ENCODE assay signal across 21 cellular contexts in the genomic region with DNA sequence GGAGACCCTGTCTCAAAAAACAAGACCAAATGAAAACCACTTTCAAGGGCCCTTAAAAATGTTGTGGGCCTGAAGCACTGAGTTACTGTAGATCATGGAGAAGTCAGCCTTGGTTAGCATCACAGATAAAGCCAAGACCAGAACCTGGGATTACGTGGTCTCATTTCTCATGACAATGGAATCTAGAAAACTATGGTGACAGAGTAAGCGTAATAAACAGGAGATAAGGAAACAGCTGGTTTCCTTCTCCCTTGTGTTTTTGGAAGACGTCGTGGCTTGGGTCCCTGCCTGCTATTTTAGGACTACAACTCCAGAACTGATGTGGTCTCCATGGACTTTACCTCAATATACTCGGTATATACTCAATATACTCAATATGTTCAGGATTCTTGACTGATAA.
A peak's percentile ranks its signal among the peaks of the same experiment; 100 is the strongest.
DNase-seq lines count a peak whose midpoint lies in the region; ATAC-seq and TF ChIP-seq lines count a peak whose summit lies in the region.
"Had no signal": no experiment of that assay in that cellular context is flagged by ENCODE, and none has a peak within 500 bp of the region (broad histone marks: within the 10 kb centered on the region; RNA-seq: fewer than 3 reads in every experiment).

No MANE protein-coding gene starts in this region.

- H4K20me1 ChIP-seq in osteoblast (ENCODE audit: insufficient read depth, low read length) (no peaks in the 10 kb centered on the region), GM23338 (replicated peaks; ENCODE audit: insufficient read depth) (no peaks in the 10 kb centered on the region)

- H3K27ac Mint-ChIP-seq in GM23338 (no peak overlapping the region), natural killer cell (no peak overlapping the region)
- H3K27ac Mint-ChIP-seq: activated B cell treated with CpG ODN at 0.5 μM for 24 hours, T-cell had no signal

- H3K9me2 ChIP-seq in GM23338 (ENCODE audit: insufficient read depth): no peaks in the 10 kb centered on the region

- H3K9me3 Mint-ChIP-seq in GM23338 (no peaks in the 10 kb centered on the region), natural killer cell (no peaks in the 10 kb centered on the region)
- H3K9me3 Mint-ChIP-seq: activated B cell treated with CpG ODN at 0.5 μM for 24 hours, T-cell had no signal

- no peaks in the 10 kb centered on the region for H3K9me3 ChIP-seq in osteoblast (ENCODE audit: low read depth, low read length)
- H3K9me3 ChIP-seq: ascending aorta, spleen had no signal

- H3K4me2 ChIP-seq in osteoblast (ENCODE audit: insufficient read depth, low read length) (no peak overlapping the region), GM23338 (no peak overlapping the region)
- H3K4me2 ChIP-seq: PC-9 had no signal

- H3K79me2 ChIP-seq in osteoblast (ENCODE audit: insufficient read depth, low read length): no peaks in the 10 kb centered on the region
- no peaks in the 10 kb centered on the region for H3K79me2 ChIP-seq in GM23338 (replicated peaks; ENCODE audit: insufficient read depth)

- H3K4me3 Mint-ChIP-seq in GM23338: no peak overlapping the region
- no peak overlapping the region for H3K4me3 Mint-ChIP-seq in natural killer cell
- H3K4me3 Mint-ChIP-seq: activated B cell treated with CpG ODN at 0.5 μM for 24 hours, T-cell had no signal

- H3K27me3 Mint-ChIP-seq in GM23338 (ENCODE audit: insufficient read depth, low read depth, poor library complexity) (no peaks in the 10 kb centered on the region), natural killer cell (ENCODE audit: low read depth in 2 of 2) (peaks cover 10 to 12% of the 10 kb centered on the region in 2 donors)
- H3K27me3 Mint-ChIP-seq: activated B cell treated with CpG ODN at 0.5 μM for 24 hours, T-cell had no signal

- TF ChIP-seq CTCF in fibroblast of the aortic adventitia (IDR thresholded peaks at IDR 0.05; ENCODE audit: insufficient read depth, low read length) (no peak), osteoblast (IDR thresholded peaks at IDR 0.05; ENCODE audit: extremely low read depth, low read depth, low read length) (no peak), GM23338 (conservative IDR thresholded peaks at IDR 0.05; ENCODE audit: low read depth in 2 of 2) (no peak), natural killer cell (IDR thresholded peaks at IDR 0.05) (no peak)

- DNase-seq in ELF-1 (ENCODE audit: low read depth, low spot score): peak; percentile 10
- DNase-seq in RPMI7951 (ENCODE audit: low read depth): peak; percentile 59
- peak; percentile 96 for DNase-seq in fibroblast of the aortic adventitia (ENCODE audit: low read depth)
- no peak for DNase-seq in osteoblast (ENCODE audit: insufficient read length, low spot score, missing footprints)
- no peak for DNase-seq in GM23338 (ENCODE audit: low spot score)
- no peak for DNase-seq in GF-D8 (lab: John Stamatoyannopoulos, UW)
- DNase-seq in natural killer cell: no peak
- no peak for DNase-seq in NCI-H748 treated with DMSO at 0.1 percent for 48 hours (lab: John Stamatoyannopoulos, UW)
- DNase-seq: activated B cell treated with CpG ODN at 0.5 μM for 24 hours; activated gamma-delta T cell; DMS53; effector CD4-positive, alpha-beta T cell; NCI-H510A treated with DMSO at 0.1 percent for 48 hours; occipital lobe; PC-9; spleen; stimulated activated naive CD4-positive, alpha-beta T cell treated with Interleukin-2 at 50 U/mL for 16 hours; T-cell had no signal

- H3K4me1 ChIP-seq in osteoblast (ENCODE audit: insufficient read depth, low read length) (peaks cover 8% of the 10 kb centered on the region), GM23338 (ENCODE audit: insufficient read depth) (no peaks in the 10 kb centered on the region)
- H3K4me1 ChIP-seq: ascending aorta had no signal

- peaks cover 11% of the 10 kb centered on the region for H3K27me3 ChIP-seq in osteoblast (ENCODE audit: insufficient read depth, low read length)
- H3K27me3 ChIP-seq in GM23338 (ENCODE audit: insufficient read depth): no peaks in the 10 kb centered on the region
- H3K27me3 ChIP-seq: ascending aorta, spleen had no signal

- ATAC-seq in GM23338 (no peak), natural killer cell (no peak)
- ATAC-seq: HCT116, T-cell had no signal

- H3K36me3 Mint-ChIP-seq in GM23338 (ENCODE audit: low read depth): no peaks in the 10 kb centered on the region
- H3K36me3 Mint-ChIP-seq in natural killer cell: no peaks in the 10 kb centered on the region
- H3K36me3 Mint-ChIP-seq: T-cell had no signal

- H3K4me3 ChIP-seq in fibroblast of the aortic adventitia (ENCODE audit: low read depth, low read length): no peak overlapping the region
- no peak overlapping the region for H3K4me3 ChIP-seq in osteoblast (ENCODE audit: insufficient read depth, low read length)
- no peak overlapping the region for H3K4me3 ChIP-seq in GM23338
- H3K4me3 ChIP-seq: ascending aorta, PC-9, spleen had no signal

- H3K4me1 Mint-ChIP-seq in GM23338: peaks cover 8% of the 10 kb centered on the region
- no peaks in the 10 kb centered on the region for H3K4me1 Mint-ChIP-seq in natural killer cell
- H3K4me1 Mint-ChIP-seq: activated B cell treated with CpG ODN at 0.5 μM for 24 hours, T-cell had no signal

- H2AFZ ChIP-seq in osteoblast (ENCODE audit: low read length): no peak overlapping the region
- H2AFZ ChIP-seq in GM23338: no peak overlapping the region
- H2AFZ ChIP-seq: PC-9 had no signal

- H3F3A ChIP-seq in GM23338 (replicated peaks; ENCODE audit: low read depth): no peaks in the 10 kb centered on the region

- intact Hi-C loops in natural killer cell (cut with micrococcal nuclease): no loop called here

- H3K36me3 ChIP-seq in osteoblast (ENCODE audit: insufficient read depth, low read length) (no peaks in the 10 kb centered on the region), GM23338 (ENCODE audit: insufficient read depth) (no peaks in the 10 kb centered on the region)
- H3K36me3 ChIP-seq: ascending aorta, spleen had no signal

- H3K27ac ChIP-seq in osteoblast (ENCODE audit: low read depth, low read length) (peak overlapping the region; percentile 51), GM23338 (ENCODE audit: low read depth) (no peak overlapping the region)
- H3K27ac ChIP-seq: ascending aorta, C4-2B, PC-9, spleen had no signal

TF ChIP-seq in GM23338, 12 proteins besides CTCF, POLR2A, EP300 and RAD21 (continues in another document):
- TF ChIP-seq ZNF114 (CRISPR knock-in tag; IDR thresholded peaks at IDR 0.05): no peak
- no peak for TF ChIP-seq STAT1 (IDR thresholded peaks at IDR 0.05; ENCODE audit: unreplicated experiment)
- TF ChIP-seq ZNF331 (CRISPR knock-in tag; IDR thresholded peaks at IDR 0.05; ENCODE audit: low read depth): no peak
- TF ChIP-seq NANOG (IDR thresholded peaks at IDR 0.05; ENCODE audit: borderline replicate concordance): no peak
- TF ChIP-seq ZNF462 (CRISPR knock-in tag; IDR thresholded peaks at IDR 0.05): no peak
- TF ChIP-seq POLR2AphosphoS5 (IDR thresholded peaks at IDR 0.05; ENCODE audit: low read depth): no peak

Comparison
In these comparisons a context has a peak if more than half of its experiments do, and no peak if none do; other contexts are left out.
1. DNase-seq: peak in ELF-1 (single experiment), RPMI7951 (single experiment) and fibroblast of the aortic adventitia (single experiment); none in osteoblast (single experiment), GM23338 (single experiment), GF-D8 (single experiment), natural killer cell (single experiment) and NCI-H748 treated with DMSO at 0.1 percent for 48 hours (single experiment).